Comparison of ENCODE assay signal across 1 cellular context in genomic region chr17:47634870-47635269, GRCh38.
TF ChIP-seq lines count a peak whose summit lies in the region.

No MANE protein-coding gene starts in this region.

TF ChIP-seq in HepG2, 621 proteins besides CTCF, POLR2A, EP300 and RAD21:
- TF ChIP-seq HINFP (CRISPR knock-in tag; IDR thresholded peaks at IDR 0.05; ENCODE audit: low read depth) (no peak), ZNF704 (CRISPR knock-in tag; IDR thresholded peaks at IDR 0.05; ENCODE audit: borderline replicate concordance) (no peak), ZNF232 (CRISPR knock-in tag; IDR thresholded peaks at IDR 0.05; ENCODE audit: borderline replicate concordance) (no peak), ZNF264 (CRISPR knock-in tag; IDR thresholded peaks at IDR 0.05) (no peak), MIER3 (CRISPR knock-in tag; IDR thresholded peaks at IDR 0.05; ENCODE audit: borderline replicate concordance) (no peak), ZNF775 (CRISPR knock-in tag; IDR thresholded peaks at IDR 0.05; ENCODE audit: borderline replicate concordance) (no peak), NFKB2 (CRISPR knock-in tag; IDR thresholded peaks at IDR 0.05; ENCODE audit: borderline replicate concordance) (no peak), PRDM10 (CRISPR knock-in tag; IDR thresholded peaks at IDR 0.05; ENCODE audit: low read depth) (no peak), ZNF292 (CRISPR knock-in tag; IDR thresholded peaks at IDR 0.05; ENCODE audit: borderline replicate concordance, low read depth) (no peak), ZBTB25 (CRISPR knock-in tag; IDR thresholded peaks at IDR 0.05) (no peak), ZNF646 (CRISPR knock-in tag; IDR thresholded peaks at IDR 0.05) (no peak), MAFK (conservative IDR thresholded peaks at IDR 0.05 in 1 of 2, IDR thresholded peaks at IDR 0.05 in 1 of 2; ENCODE audit: low read length in 2 of 2) (no peak), GTF3A (CRISPR knock-in tag; conservative IDR thresholded peaks at IDR 0.05) (no peak), SMARCE1 (IDR thresholded peaks at IDR 0.05; ENCODE audit: borderline replicate concordance) (no peak), SUZ12 (IDR thresholded peaks at IDR 0.05; ENCODE audit: low read depth, low read length) (no peak), FOXC1 (CRISPR knock-in tag; IDR thresholded peaks at IDR 0.05; ENCODE audit: borderline replicate concordance) (no peak), ZNF746 (CRISPR knock-in tag; IDR thresholded peaks at IDR 0.05) (no peak), KDM6A (CRISPR knock-in tag; IDR thresholded peaks at IDR 0.05; ENCODE audit: low read depth) (no peak), FUBP1 (CRISPR knock-in tag; IDR thresholded peaks at IDR 0.05; ENCODE audit: borderline replicate concordance) (no peak), CENPX (CRISPR knock-in tag; IDR thresholded peaks at IDR 0.05) (no peak)
TF ChIP-seq in HepG2: peak in this region for 0.
